In genomic region chr17:42459983-42460300, GRCh38 we compare ENCODE assay signal across 1 cellular context.
TF ChIP-seq lines count a peak whose summit lies in the region.

No MANE protein-coding gene starts in this region.

TF ChIP-seq in A549, 52 proteins besides CTCF, POLR2A, EP300 and RAD21 (continued from another document):
- peak; percentile 47; the same call in 1 of the 2 replicates for TF ChIP-seq EHMT2 (IDR thresholded peaks at IDR 0.05; ENCODE audit: low read depth)
- 0 out of 2 replicates have a peak, but pooled peaks have one; percentile 11 for TF ChIP-seq NFE2L2 (conservative IDR thresholded peaks at IDR 0.05; ENCODE audit: low read length)
- TF ChIP-seq ESRRA (IDR thresholded peaks at IDR 0.05; ENCODE audit: borderline replicate concordance, low read length) = no peak
- no peak for TF ChIP-seq PHF8 (IDR thresholded peaks at IDR 0.05; ENCODE audit: borderline replicate concordance, low read depth)
